8 cellular contexts compared by ENCODE assay signal in genomic region chr4:56978750-56979303, GRCh38. TPM values are rescaled to one million over a fixed set of nuclear protein-coding genes. Genes with fewer than 3 reads are reported as not detected.
DNase-seq lines count a peak whose midpoint lies in the region; ATAC-seq and TF ChIP-seq lines count a peak whose summit lies in the region.

Gene POLR2B, plus strand, starts transcription at chr4:56978896. Its CDS starts 90 bp downstream, at chr4:56978986.

- H3K27me3 ChIP-seq in colonic mucosa: no peaks in the 10 kb centered on the region

- intact Hi-C loops in colonic mucosa (cut with DNase I): no loop called here
- intact Hi-C loops in left colon (cut with DNase I, micrococcal nuclease): loop anchor here in 1 of 2 donors (5.0 kb wide), 1 partner anchor 72 kb away; the partner anchor contains the start of gene REST

- peak; percentile 96 for DNase-seq in Ammon's horn (ENCODE audit: low spot score)
- peak; percentile 65 for DNase-seq in GM19238 (ENCODE audit: insufficient read length, low spot score)
- DNase-seq in NCI-H524 (lab: John Stamatoyannopoulos, UW): peak; percentile 93 to 96
- peak; percentile 95 for DNase-seq in activated CD4-positive, alpha-beta T cell treated with anti-CD3 and anti-CD28 coated beads for 48 hours
- DNase-seq in colonic mucosa: peak; percentile 98
- peak; percentile 96 to 97 for DNase-seq in left colon
- peak; percentile 90 to 92 for DNase-seq in stimulated activated CD4-positive, alpha-beta T cell treated with anti-CD3 and anti-CD28 coated beads, Interleukin-2, amount 100 ng/mL, for 24 hours

- no peaks in the 10 kb centered on the region for H3K9me3 ChIP-seq in colonic mucosa

- peak within 1 kb of the TSS; percentile 95 for H3K27ac ChIP-seq in colonic mucosa

- ATAC-seq in HG03442 (IDR thresholded peaks at IDR 0.05; ENCODE audit: unreplicated experiment): peak; percentile 47
- ATAC-seq in left colon: peak; percentile 75

- H3K4me1 ChIP-seq in colonic mucosa: peaks cover 11% of the 10 kb centered on the region

- TF ChIP-seq CTCF in colonic mucosa (IDR thresholded peaks at IDR 0.05): no peak

- peak within 1 kb of the TSS; percentile 85 to 99 for H3K9ac ChIP-seq in colonic mucosa (ENCODE audit: low read depth in 2 of 2, low read length in 2 of 2)

- H3K4me3 ChIP-seq in colonic mucosa: peak within 1 kb of the TSS; percentile 94

- H3K36me3 ChIP-seq in colonic mucosa: no peaks in the 10 kb centered on the region

RNA-seq across cellular contexts. Expression of gene POLR2B, which starts in this region (rescaled TPM):
- total RNA-seq in colonic mucosa: 10 to 100 TPM; 70.2 to 79.3 TPM
- 10 to 100 TPM; 63.3 to 72.1 TPM for total RNA-seq in left colon

Comparison
In these comparisons a context has a peak if more than half of its experiments do, and no peak if none do; other contexts are left out.
1. Peak in every context shown above with its lines: DNase-seq, ATAC-seq, H3K4me3 ChIP-seq and H3K27ac ChIP-seq.